Comparison of ENCODE assay signal across 17 cellular contexts in genomic region chr16:16045311-16045710, GRCh38.
DNase-seq lines count a peak whose midpoint lies in the region; ATAC-seq, FAIRE-seq and TF ChIP-seq lines count a peak whose summit lies in the region.
"Had no signal": no experiment of that assay in that cellular context is flagged by ENCODE, and none has a peak within 500 bp of the region (broad histone marks: within the 10 kb centered on the region; RNA-seq: fewer than 3 reads in every experiment).

No MANE protein-coding gene starts in this region.

- H3K27ac ChIP-seq in CD4-positive, alpha-beta T cell (ENCODE audit: low read depth, low read length): no peak overlapping the region
- peak overlapping the region; percentile 74 for H3K27ac ChIP-seq in epithelial cell of prostate
- H3K27ac ChIP-seq: prostate gland had no signal

- intact Hi-C loops in CD4-positive, alpha-beta T cell (cut with DNase I, micrococcal nuclease): no loop called here

- TF ChIP-seq CTCF in CD4-positive, alpha-beta T cell (IDR thresholded peaks at IDR 0.05): no peak
- TF ChIP-seq CTCF in mesothelial cell of epicardium (IDR thresholded peaks at IDR 0.05; ENCODE audit: unreplicated experiment): no peak

- FAIRE-seq in RCC 7860 (lab: Jason Lieb, UNC): no peak
- FAIRE-seq: astrocyte had no signal

- H3K4me3 Mint-ChIP-seq in CD4-positive, alpha-beta T cell: no peak overlapping the region
- H3K4me3 Mint-ChIP-seq in mesothelial cell of epicardium: no peak overlapping the region
- H3K4me3 Mint-ChIP-seq: naive thymus-derived CD8-positive, alpha-beta T cell had no signal

- H3K36me3 Mint-ChIP-seq in CD4-positive, alpha-beta T cell (ENCODE audit: low read depth): peaks cover 84% of the 10 kb centered on the region
- H3K36me3 Mint-ChIP-seq in mesothelial cell of epicardium: peaks cover 33% of the 10 kb centered on the region

- peak overlapping the region; percentile 44 for H3K27ac Mint-ChIP-seq in CD4-positive, alpha-beta T cell
- no peak overlapping the region for H3K27ac Mint-ChIP-seq in mesothelial cell of epicardium

- CTCF ChIA-PET in CD4-positive, alpha-beta T cell (lab: Charles Lee): no interaction called here

- no peak for ATAC-seq in CD4-positive, alpha-beta T cell (ENCODE audit: poor library complexity)
- ATAC-seq: naive thymus-derived CD8-positive, alpha-beta T cell had no signal

- peaks cover 14% of the 10 kb centered on the region for H3K4me1 Mint-ChIP-seq in CD4-positive, alpha-beta T cell (ENCODE audit: low read depth)
- peaks cover 10% of the 10 kb centered on the region for H3K4me1 Mint-ChIP-seq in mesothelial cell of epicardium

- H3K36me3 ChIP-seq in H7 (replicated peaks; ENCODE audit: control insufficient read depth, insufficient read depth, low read length): peaks cover 27% of the 10 kb centered on the region

- H3K27me3 ChIP-seq in CD4-positive, alpha-beta T cell (ENCODE audit: control insufficient read depth, insufficient read depth, low read length): no peaks in the 10 kb centered on the region
- no peaks in the 10 kb centered on the region for H3K27me3 ChIP-seq in H7 (ENCODE audit: control insufficient read depth, insufficient read depth, low read length)

- POLR2A ChIA-PET in CD4-positive, alpha-beta T cell (lab: Charles Lee): interaction anchor here (0.7 to 1.6 kb wide), 2 partner anchors 12 to 157 kb away, joined by 3 to 4 read pairs; partner anchors contain the start of gene CEP20

- H3K27me3 Mint-ChIP-seq in CD4-positive, alpha-beta T cell: no peaks in the 10 kb centered on the region
- H3K27me3 Mint-ChIP-seq in mesothelial cell of epicardium (ENCODE audit: low read depth): no peaks in the 10 kb centered on the region
- H3K27me3 Mint-ChIP-seq: naive thymus-derived CD8-positive, alpha-beta T cell had no signal

- DNase-seq in 8988T: peak; percentile 28
- DNase-seq in CD4-positive, alpha-beta T cell: no peak
- DNase-seq in RCC 7860 (ENCODE audit: low spot score): peak; percentile 70
- peak; percentile 55 for DNase-seq in epithelial cell of prostate (ENCODE audit: low read depth, low spot score)
- no peak for DNase-seq in RPMI8226
- no peak for DNase-seq in mesothelial cell of epicardium (ENCODE audit: low spot score in 2 of 2, unreplicated experiment in 2 of 2)
- no peak for DNase-seq in H7
- DNase-seq in DMS153 treated with DMSO at 0.1 percent for 48 hours (lab: John Stamatoyannopoulos, UW; ENCODE audit: unreplicated experiment): no peak
- DNase-seq: DMS 273 treated with DMSO at 0.1 percent for 48 hours; naive thymus-derived CD8-positive, alpha-beta T cell; NCI-H774 had no signal

- no peaks in the 10 kb centered on the region for H3K9me3 ChIP-seq in CD4-positive, alpha-beta T cell (ENCODE audit: control insufficient read depth, low read length)
- H3K9me3 ChIP-seq: HAP-1, prostate gland had no signal

- H3K4me3 ChIP-seq in H7 (ENCODE audit: insufficient read depth, low read depth, low read length): no peak overlapping the region
- H3K4me3 ChIP-seq: coronary artery, HAP-1, lung, prostate gland, smooth muscle cell had no signal

- H3K9me3 Mint-ChIP-seq in CD4-positive, alpha-beta T cell: no peaks in the 10 kb centered on the region
- no peaks in the 10 kb centered on the region for H3K9me3 Mint-ChIP-seq in mesothelial cell of epicardium
- H3K9me3 Mint-ChIP-seq: naive thymus-derived CD8-positive, alpha-beta T cell had no signal

Comparison
In these comparisons a context has a peak if more than half of its experiments do, and no peak if none do; other contexts are left out.
1. DNase-seq: peak in 8988T (single experiment), RCC 7860 (single experiment) and epithelial cell of prostate (single experiment); none in CD4-positive, alpha-beta T cell (0 of 10), RPMI8226 (single experiment), mesothelial cell of epicardium (0 of 2), H7 (single experiment) and DMS153 treated with DMSO at 0.1 percent for 48 hours (single experiment).